In the genomic region with DNA sequence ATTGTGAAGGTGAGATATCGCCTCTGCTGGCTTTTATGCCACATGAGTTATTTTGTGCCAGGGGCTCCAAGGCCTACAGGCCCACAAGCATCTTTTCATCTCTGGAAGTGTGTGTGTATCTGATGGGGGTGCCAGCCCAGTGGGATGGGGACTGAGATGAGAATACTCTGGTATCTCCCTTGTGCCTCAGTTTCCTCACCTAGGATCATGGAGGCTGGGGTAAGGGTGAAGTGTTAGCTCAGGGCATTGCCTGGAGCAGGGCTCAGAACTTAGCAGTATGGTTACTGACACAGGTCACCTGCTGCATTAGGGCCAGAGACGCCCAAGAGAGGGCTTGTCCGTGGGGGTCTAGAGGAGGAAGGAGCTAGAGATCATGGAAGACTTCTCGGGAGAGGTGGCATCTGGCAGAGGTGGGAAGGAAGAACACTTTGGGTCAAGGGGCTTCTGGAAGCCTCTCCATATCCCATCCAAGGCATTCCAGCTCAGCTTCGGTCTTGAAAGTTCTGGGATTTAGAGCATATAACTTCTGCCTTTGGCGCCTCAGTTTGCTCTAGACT, we compare ENCODE assay signal across 1 cellular context.
TF ChIP-seq lines count a peak whose summit lies in the region.

No MANE protein-coding gene starts in this region.

TF ChIP-seq in HCT116, 20 proteins besides CTCF, POLR2A, EP300 and RAD21 (continued from another document):
- TF ChIP-seq REST (IDR thresholded peaks at IDR 0.05; ENCODE audit: low read depth) (no peak), ZNF274 (IDR thresholded peaks at IDR 0.05; ENCODE audit: low read depth, low read length) (no peak), SP1 (IDR thresholded peaks at IDR 0.05; ENCODE audit: low read depth) (no peak), FOSL1 (IDR thresholded peaks at IDR 0.05; ENCODE audit: low read depth) (no peak), SRF (IDR thresholded peaks at IDR 0.05; ENCODE audit: low read depth) (no peak), CBX3 (IDR thresholded peaks at IDR 0.05; ENCODE audit: low read depth) (no peak), TCF7L2 (IDR thresholded peaks at IDR 0.05; ENCODE audit: borderline replicate concordance, extremely low read depth, insufficient read depth, insufficient read length) (no peak), ELF1 (IDR thresholded peaks at IDR 0.05; ENCODE audit: borderline replicate concordance, low read depth) (no peak)
- TF ChIP-seq, protein P1, sequence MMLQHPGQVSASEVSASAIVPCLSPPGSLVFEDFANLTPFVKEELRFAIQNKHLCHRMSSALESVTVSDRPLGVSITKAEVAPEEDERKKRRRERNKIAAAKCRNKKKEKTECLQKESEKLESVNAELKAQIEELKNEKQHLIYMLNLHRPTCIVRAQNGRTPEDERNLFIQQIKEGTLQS (IDR thresholded peaks at IDR 0.05), result no peak
TF ChIP-seq in HCT116: peak in this region for 0.
